ENCODE assay signal across 10 cellular contexts in the genomic region with DNA sequence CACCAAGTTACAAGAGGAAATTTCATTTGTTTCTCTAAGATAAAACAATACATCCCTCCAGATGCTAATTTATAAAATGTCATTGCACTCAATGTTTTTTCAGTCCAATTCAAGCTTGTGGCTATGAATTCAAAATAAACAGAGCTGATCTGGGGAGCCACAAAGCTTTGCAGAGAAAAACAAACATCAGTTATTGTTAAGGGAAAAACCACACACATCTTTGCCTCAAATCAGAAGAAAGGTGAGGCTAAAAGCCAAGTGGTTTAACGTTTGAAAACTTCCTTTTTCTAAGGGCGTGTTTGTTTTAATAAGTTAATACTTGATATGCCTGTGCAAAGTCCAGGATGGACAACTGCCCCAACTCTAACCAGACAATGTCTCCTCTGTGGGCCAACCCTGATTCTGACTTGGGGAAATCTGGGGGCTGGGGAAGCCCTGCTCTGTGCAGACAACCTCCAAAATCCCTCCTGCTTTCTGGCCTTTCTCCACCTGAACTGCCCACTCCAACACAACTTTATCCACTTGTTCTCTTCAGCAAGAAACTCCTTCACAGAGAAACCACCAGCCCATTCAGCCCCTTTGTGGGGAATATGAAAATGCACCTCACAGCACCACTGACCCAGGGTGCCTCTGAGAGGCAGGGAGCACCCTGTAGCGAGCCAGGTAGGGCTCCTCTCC. TPM values are rescaled to one million over a fixed set of nuclear protein-coding genes. Genes with fewer than 3 reads are reported as not detected.
DNase-seq lines count a peak whose midpoint lies in the region; ATAC-seq and TF ChIP-seq lines count a peak whose summit lies in the region.
"Had no signal": no experiment of that assay in that cellular context is flagged by ENCODE, and none has a peak within 500 bp of the region (broad histone marks: within the 10 kb centered on the region; RNA-seq: fewer than 3 reads in every experiment).

No MANE protein-coding gene starts in this region.

- no peaks in the 10 kb centered on the region for H3K27me3 ChIP-seq in esophagus squamous epithelium

- H3K27ac ChIP-seq in esophagus squamous epithelium = peak overlapping the region; percentile 26 to 78 (median 60)
- no peak overlapping the region for H3K27ac ChIP-seq in substantia nigra (ENCODE audit: low read depth, low read length, poor library complexity, severe bottlenecking)
- H3K27ac ChIP-seq: parathyroid adenoma had no signal

- no peaks in the 10 kb centered on the region for H3K9me3 Mint-ChIP-seq in activated CD8-positive, alpha-beta memory T cell treated with anti-CD3 and anti-CD28 coated beads, Interleukin-2, amount 10 ng/mL, durations not matched to agents 7 days and 5 days (ENCODE audit: low read depth)
- H3K9me3 Mint-ChIP-seq in type B pancreatic cell = no peaks in the 10 kb centered on the region

- TF ChIP-seq POLR2A in esophagus squamous epithelium (IDR thresholded peaks at IDR 0.05) = no peak

- 22 to 41% methylated on average over 3 of the region's 3 CpGs for WGBS in esophagus squamous epithelium, 2 donors

- TF ChIP-seq CTCF in esophagus squamous epithelium (IDR thresholded peaks at IDR 0.05) = no peak
- TF ChIP-seq CTCF in type B pancreatic cell (conservative IDR thresholded peaks at IDR 0.05) = no peak

- no peak overlapping the region for H3K4me3 Mint-ChIP-seq in activated CD8-positive, alpha-beta memory T cell treated with anti-CD3 and anti-CD28 coated beads, Interleukin-2, amount 10 ng/mL, durations not matched to agents 7 days and 5 days
- peak overlapping the region; percentile 44 for H3K4me3 Mint-ChIP-seq in type B pancreatic cell
- H3K4me3 Mint-ChIP-seq: B cell had no signal

- CTCF ChIA-PET in activated CD8-positive, alpha-beta memory T cell treated with anti-CD3 and anti-CD28 coated beads, Interleukin-2, amount 10 ng/mL, durations not matched to agents 7 days and 5 days (lab: Charles Lee) = interaction anchor here (0.7 to 2.4 kb wide), 4 partner anchors 44 to 78 kb away, joined by 4 to 9 read pairs (median 6); partner anchors contain the start of gene NT5E

- H3K36me3 ChIP-seq in esophagus squamous epithelium = no peaks in the 10 kb centered on the region

- peak overlapping the region; percentile 77 for H3K27ac Mint-ChIP-seq in activated CD8-positive, alpha-beta memory T cell treated with anti-CD3 and anti-CD28 coated beads, Interleukin-2, amount 10 ng/mL, durations not matched to agents 7 days and 5 days
- H3K27ac Mint-ChIP-seq in type B pancreatic cell = peak overlapping the region; percentile 89

- no peak overlapping the region for H3K4me3 ChIP-seq in esophagus squamous epithelium

- DNase-seq in activated CD8-positive, alpha-beta memory T cell treated with anti-CD3 and anti-CD28 coated beads, Interleukin-2, amount 10 ng/mL, durations not matched to agents 7 days and 5 days = no peak
- no peak for DNase-seq in activated CD8-positive, alpha-beta memory T cell treated with anti-CD3 and anti-CD28 coated beads, Interleukin-2, amount 50 U/mL, for 4 hours
- DNase-seq in esophagus squamous epithelium (lab: John Stamatoyannopoulos, UW) (no peak), type B pancreatic cell (ENCODE audit: extremely low spot score, unreplicated experiment) (no peak), substantia nigra (lab: John Stamatoyannopoulos, UW) (no peak), COLO829 (ENCODE audit: low spot score) (no peak), retina (no peak)

- H3K4me1 Mint-ChIP-seq in activated CD8-positive, alpha-beta memory T cell treated with anti-CD3 and anti-CD28 coated beads, Interleukin-2, amount 10 ng/mL, durations not matched to agents 7 days and 5 days = peaks cover 67% of the 10 kb centered on the region
- peaks cover 29% of the 10 kb centered on the region for H3K4me1 Mint-ChIP-seq in type B pancreatic cell (ENCODE audit: unreplicated experiment)

- intact Hi-C loops in esophagus squamous epithelium (cut with DNase I) = no loop called here

- no peaks in the 10 kb centered on the region for H3K27me3 Mint-ChIP-seq in activated CD8-positive, alpha-beta memory T cell treated with anti-CD3 and anti-CD28 coated beads, Interleukin-2, amount 10 ng/mL, durations not matched to agents 7 days and 5 days
- peaks cover 3% of the 10 kb centered on the region for H3K27me3 Mint-ChIP-seq in type B pancreatic cell
- H3K27me3 Mint-ChIP-seq: B cell had no signal

- peaks cover 4% of the 10 kb centered on the region for H3K36me3 Mint-ChIP-seq in activated CD8-positive, alpha-beta memory T cell treated with anti-CD3 and anti-CD28 coated beads, Interleukin-2, amount 10 ng/mL, durations not matched to agents 7 days and 5 days
- H3K36me3 Mint-ChIP-seq in type B pancreatic cell = no peaks in the 10 kb centered on the region

- peaks cover 21 to 53% (median 28%) of the 10 kb centered on the region in 3 donors for H3K4me1 ChIP-seq in esophagus squamous epithelium
- H3K4me1 ChIP-seq: parathyroid adenoma had no signal

- H3K9me3 ChIP-seq in esophagus squamous epithelium = no peaks in the 10 kb centered on the region

- peak; percentile 50 for ATAC-seq in activated CD8-positive, alpha-beta memory T cell treated with anti-CD3 and anti-CD28 coated beads, Interleukin-2, amount 10 ng/mL, durations not matched to agents 7 days and 5 days
- peak; percentile 72 for ATAC-seq in HG03571 (IDR thresholded peaks at IDR 0.05; ENCODE audit: unreplicated experiment)

RNA-seq across cellular contexts. Expression of gene NT5E, which starts 44.6 kb away (rescaled TPM):
- 10 to 100 TPM; 17.3 to 24.1 TPM for total RNA-seq in activated CD8-positive, alpha-beta memory T cell treated with anti-CD3 and anti-CD28 coated beads, Interleukin-2, amount 10 ng/mL, durations not matched to agents 7 days and 5 days
- 1 to 10 TPM in 3 of 4 donors, under 1 TPM in 1; 0.68 to 6.7 (median 3.2) TPM for total RNA-seq in esophagus squamous epithelium
- 6.6 and 11.6 TPM in 2 replicates for total RNA-seq in type B pancreatic cell (ENCODE audit: low replicate concordance)
